ENCODE assay signal across 22 cellular contexts in genomic region chr17:75920045-75920560, GRCh38. TPM values are rescaled to one million over a fixed set of nuclear protein-coding genes. Genes with fewer than 3 reads are reported as not detected.
DNase-seq lines count a peak whose midpoint lies in the region; ATAC-seq, FAIRE-seq and TF ChIP-seq lines count a peak whose summit lies in the region.
"Had no signal": no experiment of that assay in that cellular context is flagged by ENCODE, and none has a peak within 500 bp of the region (broad histone marks: within the 10 kb centered on the region; RNA-seq: fewer than 3 reads in every experiment).

No MANE protein-coding gene starts in this region.

- H3K79me2 ChIP-seq in HepG2 (ENCODE audit: insufficient read depth, low read length) (no peaks in the 10 kb centered on the region), mammary epithelial cell (ENCODE audit: insufficient read depth, low read length) (no peaks in the 10 kb centered on the region)

- no peak overlapping the region for H3K4me2 ChIP-seq in HepG2 (ENCODE audit: low read depth, low read length)
- H3K4me2 ChIP-seq in mammary epithelial cell (ENCODE audit: insufficient read depth, low read depth, low read length) = no peak overlapping the region

- H3K4me3 ChIP-seq in HepG2 (replicated peaks in 1 of 3; ENCODE audit: insufficient read depth in 1 of 3, low read depth in 2 of 3, low read length in 3 of 3) (no peak overlapping the region), right lobe of liver (no peak overlapping the region), upper lobe of right lung (no peak overlapping the region), mammary epithelial cell (replicated peaks in 1 of 3; ENCODE audit: insufficient read depth in 1 of 3, low read depth in 2 of 3, low read length in 3 of 3) (no peak overlapping the region)
- H3K4me3 ChIP-seq: GM23248, HAP-1 had no signal

- POLR2A ChIA-PET in HepG2 (lab: Yijun Ruan, JAX) = interaction anchor here (1.1 to 2.1 kb wide), 6 partner anchors 15 to 579 kb away, joined by 3 to 10 read pairs (median 4); partner anchors contain the start of gene MRPL38

- ATAC-seq in HepG2 (no peak), right lobe of liver (no peak), T-helper 17 cell (no peak), upper lobe of right lung (peak; percentile 7)
- ATAC-seq in stimulated activated naive CD8-positive, alpha-beta T cell treated with anti-CD3 and anti-CD28 coated beads, Interleukin-15, Interleukin-2, amounts not matched to agents 100 U/mL and 50 U/mL, for 24 hours = no peak
- ATAC-seq: Right ventricle myocardium inferior had no signal

- dilution Hi-C loops in mammary epithelial cell (cut with HindIII; ENCODE audit: low sequenced_read_pairs) = loop anchor here (5.0 kb wide), 1 partner anchor 47 kb away; no protein-coding TSS in a partner anchor

- no peaks in the 10 kb centered on the region for H4K20me1 ChIP-seq in HepG2 (ENCODE audit: insufficient read depth, low read length)
- H4K20me1 ChIP-seq in mammary epithelial cell (ENCODE audit: insufficient read depth, low read length) = no peaks in the 10 kb centered on the region

- in situ Hi-C loops in HepG2 (cut with HindIII; ENCODE audit: extremely low pct_ligation_motif_present, low pct_unique_long_range_greater_than_20kb) = no loop called here
- in situ Hi-C loops in mammary epithelial cell (cut with MboI; ENCODE audit: low sequenced_read_pairs in 2 of 2) = loop anchor here in 1 of 2 donors (25.0 kb wide), 1 partner anchor 367 kb away; no protein-coding TSS in a partner anchor

- WGBS in HepG2 (ENCODE audit: low lambda C conversion rate) = 71% methylated on average over 11 of the region's 11 CpGs
- WGBS in right lobe of liver (ENCODE audit: insufficient coverage, low coverage, low lambda C conversion rate, missing lambda C conversion rate) = 82% methylated on average over 5 of the region's 11 CpGs
- 95% methylated on average over 10 of the region's 11 CpGs for WGBS in mammary epithelial cell (ENCODE audit: low coverage, missing lambda C conversion rate)

- no peak overlapping the region for H3K4me3 Mint-ChIP-seq in T-helper 17 cell
- no peak overlapping the region for H3K4me3 Mint-ChIP-seq in activated naive CD4-positive, alpha-beta T cell treated with anti-CD3 and anti-CD28 coated beads for 36 hours
- H3K4me3 Mint-ChIP-seq: CD4-positive, alpha-beta T cell had no signal

- peak overlapping the region; percentile 87 for H3K27ac Mint-ChIP-seq in T-helper 17 cell
- no peak overlapping the region for H3K27ac Mint-ChIP-seq in activated naive CD4-positive, alpha-beta T cell treated with anti-CD3 and anti-CD28 coated beads for 36 hours
- H3K27ac Mint-ChIP-seq: CD4-positive, alpha-beta T cell had no signal

- H3K9ac ChIP-seq in HepG2 (ENCODE audit: insufficient read depth, low read depth, low read length) (no peak overlapping the region), mammary epithelial cell (ENCODE audit: insufficient read depth, low read length) (no peak overlapping the region)
- H3K9ac ChIP-seq: GM23248 had no signal

- peaks cover 5% of the 10 kb centered on the region for H3K4me1 Mint-ChIP-seq in T-helper 17 cell
- no peaks in the 10 kb centered on the region for H3K4me1 Mint-ChIP-seq in activated naive CD4-positive, alpha-beta T cell treated with anti-CD3 and anti-CD28 coated beads for 36 hours (ENCODE audit: low read depth)

- H3K27ac ChIP-seq in HepG2 (ENCODE audit: extremely low read length, insufficient read depth, low read length) (no peak overlapping the region), right lobe of liver (no peak overlapping the region), upper lobe of right lung (no peak overlapping the region), mammary epithelial cell (ENCODE audit: insufficient read depth, low read depth, low read length) (no peak overlapping the region)
- H3K27ac ChIP-seq: GM23248 had no signal

- H3K4me1 ChIP-seq in HepG2 (ENCODE audit: insufficient read depth, low read length) (peaks cover 39% of the 10 kb centered on the region), right lobe of liver (peaks cover 0 to 12% (median 10%) of the 10 kb centered on the region in 4 donors), upper lobe of right lung (no peaks in the 10 kb centered on the region), mammary epithelial cell (ENCODE audit: insufficient read depth, low read length) (no peaks in the 10 kb centered on the region)
- H3K4me1 ChIP-seq: Caco-2, HAP-1 had no signal

- no peak for FAIRE-seq in HepG2 (lab: Jason Lieb, UNC)
- FAIRE-seq: GM12891, RCC 7860 had no signal

- no TSS peak for BruUV-seq in HepG2 (replicated peaks; lab: Mats Ljungman, UMichigan)
- BruUV-seq in mammary epithelial cell (replicated peaks; lab: Mats Ljungman, UMichigan) = no TSS peak

- H3K27me3 ChIP-seq in HepG2 (ENCODE audit: control insufficient read depth in 1 of 2, insufficient read depth in 2 of 2, low read length in 2 of 2) = no peaks in the 10 kb centered on the region
- no peaks in the 10 kb centered on the region for H3K27me3 ChIP-seq in right lobe of liver
- no peaks in the 10 kb centered on the region for H3K27me3 ChIP-seq in upper lobe of right lung
- H3K27me3 ChIP-seq in mammary epithelial cell (ENCODE audit: insufficient read depth, low read length) = no peaks in the 10 kb centered on the region

- no peaks in the 10 kb centered on the region for H3K27me3 Mint-ChIP-seq in T-helper 17 cell
- H3K27me3 Mint-ChIP-seq in activated naive CD4-positive, alpha-beta T cell treated with anti-CD3 and anti-CD28 coated beads for 36 hours (ENCODE audit: low read depth) = no peaks in the 10 kb centered on the region
- H3K27me3 Mint-ChIP-seq: CD4-positive, alpha-beta T cell had no signal

- peaks cover 5% of the 10 kb centered on the region for H3K36me3 Mint-ChIP-seq in T-helper 17 cell (ENCODE audit: low read depth)
- H3K36me3 Mint-ChIP-seq in activated naive CD4-positive, alpha-beta T cell treated with anti-CD3 and anti-CD28 coated beads for 36 hours (ENCODE audit: low read depth) = peaks cover 6% of the 10 kb centered on the region

- H3K9me3 ChIP-seq in HepG2 (ENCODE audit: low read length) (no peaks in the 10 kb centered on the region), right lobe of liver (no peaks in the 10 kb centered on the region), T-helper 17 cell (ENCODE audit: control insufficient read depth, low read length, poor library complexity, severe bottlenecking) (no peaks in the 10 kb centered on the region), upper lobe of right lung (no peaks in the 10 kb centered on the region), mammary epithelial cell (replicated peaks; ENCODE audit: insufficient read depth, low read length) (no peaks in the 10 kb centered on the region)
- H3K9me3 ChIP-seq: Caco-2, HAP-1 had no signal

- no peak for TF ChIP-seq CTCF in HepG2 (CRISPR knock-in tag; IDR thresholded peaks at IDR 0.05)
- no peak for TF ChIP-seq CTCF in right lobe of liver (IDR thresholded peaks at IDR 0.05)
- TF ChIP-seq CTCF in upper lobe of right lung (IDR thresholded peaks at IDR 0.05) = no peak
- no peak for TF ChIP-seq CTCF in mammary epithelial cell (conservative IDR thresholded peaks at IDR 0.05 in 1 of 2, IDR thresholded peaks at IDR 0.05 in 1 of 2; ENCODE audit: extremely low read depth in 1 of 2, insufficient read depth in 1 of 2, low read depth in 1 of 2, low read length in 2 of 2)

- no peak for TF ChIP-seq RAD21 in HepG2 (CRISPR knock-in tag; IDR thresholded peaks at IDR 0.05)

- DNase-seq in HepG2 (ENCODE audit: low spot score) = no peak
- no peak for DNase-seq in right lobe of liver
- DNase-seq in NCI-H2081 treated with DMSO at 0.1 percent for 48 hours (lab: John Stamatoyannopoulos, UW) = peak; percentile 37
- no peak for DNase-seq in T-helper 17 cell
- no peak for DNase-seq in upper lobe of right lung
- DNase-seq in activated naive CD4-positive, alpha-beta T cell treated with anti-CD3 and anti-CD28 coated beads for 36 hours = no peak
- DNase-seq in mammary epithelial cell = no peak
- no peak for DNase-seq in stimulated activated naive CD8-positive, alpha-beta T cell treated with anti-CD3 and anti-CD28 coated beads, Interleukin-15, Interleukin-2, amounts not matched to agents 100 U/mL and 50 U/mL, for 24 hours
- DNase-seq: Caco-2; CD4-positive, alpha-beta T cell; DMS 273 treated with DMSO at 0.1 percent for 48 hours; DND-41; GM23248; Kasumi-1; NCI-H1417 treated with DMSO at 0.1 percent for 48 hours; NCI-H1930; NCI-H510A; NCI-H774 had no signal

- no peak for TF ChIP-seq EP300 in HepG2 (IDR thresholded peaks at IDR 0.05; ENCODE audit: low read depth in 2 of 2, low read length in 2 of 2)
- TF ChIP-seq EP300 in HepG2 (CRISPR knock-in tag; IDR thresholded peaks at IDR 0.05; ENCODE audit: borderline replicate concordance) = no peak

- no peaks in the 10 kb centered on the region for H3K9me3 Mint-ChIP-seq in activated naive CD4-positive, alpha-beta T cell treated with anti-CD3 and anti-CD28 coated beads for 36 hours
- H3K9me3 Mint-ChIP-seq: CD4-positive, alpha-beta T cell had no signal

- CTCF ChIA-PET in HepG2 (lab: Yijun Ruan, JAX; ENCODE audit: low intra/inter-chr PET ratio, low total read pairs) = no interaction called here
- CTCF ChIA-PET in activated naive CD4-positive, alpha-beta T cell treated with anti-CD3 and anti-CD28 coated beads for 36 hours (lab: Charles Lee) = interaction anchor here (1.0 to 1.1 kb wide), 2 partner anchors 42 to 84 kb away, joined by 4 read pairs; partner anchors contain the start of gene TRIM47
- CTCF ChIA-PET in mammary epithelial cell (lab: Charles Lee; ENCODE audit: low non-redundant PET) = interaction anchor here (0.6 kb wide), 1 partner anchor 13 kb away, joined by 3 read pairs; no protein-coding TSS in a partner anchor

- intact Hi-C loops in HepG2 (cut with micrococcal nuclease; ENCODE audit: unreplicated experiment) = no loop called here
- intact Hi-C loops in right lobe of liver (cut with DNase I) = no loop called here
- intact Hi-C loops in upper lobe of right lung (cut with DNase I) = no loop called here
- intact Hi-C loops in activated naive CD4-positive, alpha-beta T cell treated with anti-CD3 and anti-CD28 coated beads for 36 hours (cut with micrococcal nuclease) = no loop called here
- intact Hi-C loops in mammary epithelial cell (cut with micrococcal nuclease) = no loop called here

- H3K36me3 ChIP-seq in HepG2 (replicated peaks in 1 of 2; ENCODE audit: control insufficient read depth in 1 of 2, insufficient read depth in 2 of 2, low read length in 2 of 2) = no peaks in the 10 kb centered on the region
- no peaks in the 10 kb centered on the region for H3K36me3 ChIP-seq in right lobe of liver
- H3K36me3 ChIP-seq in upper lobe of right lung = no peaks in the 10 kb centered on the region
- no peaks in the 10 kb centered on the region for H3K36me3 ChIP-seq in mammary epithelial cell (ENCODE audit: insufficient read depth, low read length)

- TF ChIP-seq POLR2A in HepG2 (IDR thresholded peaks at IDR 0.05; ENCODE audit: insufficient read depth in 1 of 2, low read depth in 2 of 2, low read length in 2 of 2) (no peak), right lobe of liver (IDR thresholded peaks at IDR 0.05) (no peak)

- H2AFZ ChIP-seq in HepG2 (ENCODE audit: low read length) (no peak overlapping the region), mammary epithelial cell (ENCODE audit: low read depth, low read length) (no peak overlapping the region)
- H2AFZ ChIP-seq: GM23248 had no signal

RNA-seq across cellular contexts. Expression of gene MRPL38, which starts 15.4 kb away (rescaled TPM):
- total RNA-seq in HepG2 (2016; rRNA removed; fragmentation: Illumina TruSeq; extraction: Trizol) (88.8 and 125 TPM in 2 replicates), right lobe of liver (10 to 100 TPM; 46.1 to 79.8 (median 57.3) TPM), T-helper 17 cell (100 to 1,000 TPM in 1 of 2 donors, 10 to 100 TPM in 1; 93.8 to 107 TPM), upper lobe of right lung (85.5 TPM), mammary epithelial cell (10 to 100 TPM; 24.0 to 67.6 TPM)
- 53.2 and 53.6 TPM in 2 replicates for total RNA-seq in HepG2 (2016; cell fraction: cytosol; rRNA removed; fragmentation: Illumina TruSeq; extraction: Trizol; ENCODE audit: low read depth)
- 73.5 and 128 TPM in 2 replicates for total RNA-seq in HepG2 (2016; cell fraction: insoluble cytoplasmic fraction; rRNA removed; fragmentation: Illumina TruSeq; extraction: Trizol)
- 62.4 and 67.5 TPM in 2 replicates for total RNA-seq in HepG2 (2016; cell fraction: membrane; rRNA removed; fragmentation: Illumina TruSeq; extraction: Trizol)
- 71.0 and 89.4 TPM in 2 replicates for total RNA-seq in HepG2 (2016; cell fraction: nucleus; rRNA removed; fragmentation: Illumina TruSeq; extraction: Trizol)
- polyA plus RNA-seq in HepG2 (2011; rRNA removed) (83.7 and 91.0 TPM in 2 replicates), mammary epithelial cell (46.3 TPM)
- polyA plus RNA-seq in HepG2 (2011; cell fraction: cytosol; rRNA removed) = 36.5 and 58.7 TPM in 2 replicates
- 354 and 357 TPM in 2 replicates for polyA plus RNA-seq in HepG2 (2011; cell fraction: nucleus; rRNA removed)
- polyA plus RNA-seq in HepG2 (2012) = 56.1 and 67.2 TPM in 2 replicates
- 36.0 and 42.4 TPM in 2 replicates for polyA plus RNA-seq in HepG2 (2016; cell fraction: cytosol; fragmentation: Illumina TruSeq; extraction: Trizol; ENCODE audit: low read depth)
- polyA plus RNA-seq in HepG2 (2016; cell fraction: insoluble cytoplasmic fraction; fragmentation: Illumina TruSeq; extraction: Trizol; ENCODE audit: low read depth) = 69.7 and 88.6 TPM in 2 replicates
- 48.5 and 49.3 TPM in 2 replicates for polyA plus RNA-seq in HepG2 (2016; cell fraction: membrane; fragmentation: Illumina TruSeq; extraction: Trizol; ENCODE audit: low read depth)
- polyA plus RNA-seq in HepG2 (2016; cell fraction: nucleus; fragmentation: Illumina TruSeq; extraction: Trizol; ENCODE audit: insufficient read depth, low read depth) = 191 and 212 TPM in 2 replicates
- 110 and 142 TPM in 2 replicates for polyA minus RNA-seq in HepG2 (2011; rRNA and poly(A)+ RNA removed; ENCODE audit: low replicate concordance)
- 44.8 and 58.7 TPM in 2 replicates for polyA minus RNA-seq in HepG2 (2011; cell fraction: cytosol; rRNA and poly(A)+ RNA removed)
- 57.4 and 57.8 TPM in 2 replicates for polyA minus RNA-seq in HepG2 (2011; cell fraction: nucleus; rRNA and poly(A)+ RNA removed)
- 100 to 1,000 TPM; 109 to 117 TPM for total RNA-seq in activated naive CD4-positive, alpha-beta T cell treated with anti-CD3 and anti-CD28 coated beads for 36 hours
- 29.7 TPM for polyA minus RNA-seq in mammary epithelial cell

RNA-seq across cellular contexts. Expression of gene FBF1, which starts 20.7 kb away (rescaled TPM):
- total RNA-seq in HepG2 (2016; rRNA removed; fragmentation: Illumina TruSeq; extraction: Trizol) = 3.5 and 8.1 TPM in 2 replicates
- total RNA-seq in HepG2 (2016; cell fraction: cytosol; rRNA removed; fragmentation: Illumina TruSeq; extraction: Trizol; ENCODE audit: low read depth) = 9.1 and 11.4 TPM in 2 replicates
- total RNA-seq in HepG2 (2016; cell fraction: insoluble cytoplasmic fraction; rRNA removed; fragmentation: Illumina TruSeq; extraction: Trizol) = 2.6 and 8.5 TPM in 2 replicates
- 4.8 and 6.0 TPM in 2 replicates for total RNA-seq in HepG2 (2016; cell fraction: membrane; rRNA removed; fragmentation: Illumina TruSeq; extraction: Trizol)
- total RNA-seq in HepG2 (2016; cell fraction: nucleus; rRNA removed; fragmentation: Illumina TruSeq; extraction: Trizol) = 10.2 TPM in 2 replicates
- 2.4 and 2.7 TPM in 2 replicates for polyA plus RNA-seq in HepG2 (2011; rRNA removed)
- 0.77 and 1.5 TPM in 2 replicates for polyA plus RNA-seq in HepG2 (2011; cell fraction: cytosol; rRNA removed)
- 17.0 and 21.4 TPM in 2 replicates for polyA plus RNA-seq in HepG2 (2011; cell fraction: nucleus; rRNA removed)
- 1.5 and 1.6 TPM in 2 replicates for polyA plus RNA-seq in HepG2 (2012)
- polyA plus RNA-seq in HepG2 (2016; cell fraction: cytosol; fragmentation: Illumina TruSeq; extraction: Trizol; ENCODE audit: low read depth) = 1.0 and 1.8 TPM in 2 replicates
- 1.8 and 3.2 TPM in 2 replicates for polyA plus RNA-seq in HepG2 (2016; cell fraction: insoluble cytoplasmic fraction; fragmentation: Illumina TruSeq; extraction: Trizol; ENCODE audit: low read depth)
- 1.5 and 2.3 TPM in 2 replicates for polyA plus RNA-seq in HepG2 (2016; cell fraction: membrane; fragmentation: Illumina TruSeq; extraction: Trizol; ENCODE audit: low read depth)
- 19.0 and 21.2 TPM in 2 replicates for polyA plus RNA-seq in HepG2 (2016; cell fraction: nucleus; fragmentation: Illumina TruSeq; extraction: Trizol; ENCODE audit: insufficient read depth, low read depth)
- 2.2 and 13.0 TPM in 2 replicates for polyA minus RNA-seq in HepG2 (2011; rRNA and poly(A)+ RNA removed; ENCODE audit: low replicate concordance)
- polyA minus RNA-seq in HepG2 (2011; cell fraction: cytosol; rRNA and poly(A)+ RNA removed) = 1.2 and 2.1 TPM in 2 replicates
- 6.3 and 6.5 TPM in 2 replicates for polyA minus RNA-seq in HepG2 (2011; cell fraction: nucleus; rRNA and poly(A)+ RNA removed)
- total RNA-seq in right lobe of liver = 1 to 10 TPM in 5 of 6 experiments, under 1 TPM in 1; 0.86 to 3.1 (median 2.7) TPM
- total RNA-seq in T-helper 17 cell = 10 to 100 TPM; 20.0 to 22.3 TPM
- 11.3 TPM for total RNA-seq in upper lobe of right lung
- 10 to 100 TPM; 20.7 to 21.0 TPM for total RNA-seq in activated naive CD4-positive, alpha-beta T cell treated with anti-CD3 and anti-CD28 coated beads for 36 hours
- 10 to 100 TPM; 12.0 to 13.5 TPM for total RNA-seq in mammary epithelial cell
- polyA plus RNA-seq in mammary epithelial cell = 4.8 TPM
- 1.6 TPM for polyA minus RNA-seq in mammary epithelial cell

RNA-seq across cellular contexts. Expression of gene TRIM65, which starts 23.4 kb away (rescaled TPM):
- total RNA-seq in HepG2 (2016; rRNA removed; fragmentation: Illumina TruSeq; extraction: Trizol) (22.4 and 24.6 TPM in 2 replicates), right lobe of liver (1 to 10 TPM; 5.9 to 8.1 (median 7.6) TPM), T-helper 17 cell (10 to 100 TPM; 19.8 to 23.6 TPM), upper lobe of right lung (28.7 TPM), mammary epithelial cell (10 to 100 TPM; 19.3 to 20.2 TPM)
- 3.6 and 3.8 TPM in 2 replicates for total RNA-seq in HepG2 (2016; cell fraction: cytosol; rRNA removed; fragmentation: Illumina TruSeq; extraction: Trizol; ENCODE audit: low read depth)
- total RNA-seq in HepG2 (2016; cell fraction: insoluble cytoplasmic fraction; rRNA removed; fragmentation: Illumina TruSeq; extraction: Trizol) = 23.0 and 23.6 TPM in 2 replicates
- 8.9 and 9.0 TPM in 2 replicates for total RNA-seq in HepG2 (2016; cell fraction: membrane; rRNA removed; fragmentation: Illumina TruSeq; extraction: Trizol)
- 11.5 and 14.9 TPM in 2 replicates for total RNA-seq in HepG2 (2016; cell fraction: nucleus; rRNA removed; fragmentation: Illumina TruSeq; extraction: Trizol)
- polyA plus RNA-seq in HepG2 (2011; rRNA removed) (10.3 and 15.2 TPM in 2 replicates), mammary epithelial cell (6.8 TPM)
- polyA plus RNA-seq in HepG2 (2011; cell fraction: cytosol; rRNA removed) = 10.5 and 11.9 TPM in 2 replicates
- polyA plus RNA-seq in HepG2 (2011; cell fraction: nucleus; rRNA removed) = 14.3 and 15.6 TPM in 2 replicates
- 9.0 and 10.3 TPM in 2 replicates for polyA plus RNA-seq in HepG2 (2012)
- polyA plus RNA-seq in HepG2 (2016; cell fraction: cytosol; fragmentation: Illumina TruSeq; extraction: Trizol; ENCODE audit: low read depth) = 2.4 and 2.5 TPM in 2 replicates
- 18.6 and 20.0 TPM in 2 replicates for polyA plus RNA-seq in HepG2 (2016; cell fraction: insoluble cytoplasmic fraction; fragmentation: Illumina TruSeq; extraction: Trizol; ENCODE audit: low read depth)
- polyA plus RNA-seq in HepG2 (2016; cell fraction: membrane; fragmentation: Illumina TruSeq; extraction: Trizol; ENCODE audit: low read depth) = 5.1 and 5.7 TPM in 2 replicates
- polyA plus RNA-seq in HepG2 (2016; cell fraction: nucleus; fragmentation: Illumina TruSeq; extraction: Trizol; ENCODE audit: insufficient read depth, low read depth) = 31.5 and 31.7 TPM in 2 replicates
- polyA minus RNA-seq in HepG2 (2011; rRNA and poly(A)+ RNA removed; ENCODE audit: low replicate concordance) = 13.4 and 15.0 TPM in 2 replicates
- 8.8 and 8.9 TPM in 2 replicates for polyA minus RNA-seq in HepG2 (2011; cell fraction: cytosol; rRNA and poly(A)+ RNA removed)
- 4.0 and 5.3 TPM in 2 replicates for polyA minus RNA-seq in HepG2 (2011; cell fraction: nucleus; rRNA and poly(A)+ RNA removed)
- total RNA-seq in activated naive CD4-positive, alpha-beta T cell treated with anti-CD3 and anti-CD28 coated beads for 36 hours = 10 to 100 TPM; 24.5 to 25.5 TPM
- 25.9 TPM for polyA minus RNA-seq in mammary epithelial cell

RNA-seq across cellular contexts. Expression of gene TRIM47, which starts 41.7 kb away (rescaled TPM):
- total RNA-seq in HepG2 (2016; rRNA removed; fragmentation: Illumina TruSeq; extraction: Trizol) = 59.7 and 82.0 TPM in 2 replicates
- 24.8 and 27.6 TPM in 2 replicates for total RNA-seq in HepG2 (2016; cell fraction: cytosol; rRNA removed; fragmentation: Illumina TruSeq; extraction: Trizol; ENCODE audit: low read depth)
- 52.0 and 87.1 TPM in 2 replicates for total RNA-seq in HepG2 (2016; cell fraction: insoluble cytoplasmic fraction; rRNA removed; fragmentation: Illumina TruSeq; extraction: Trizol)
- total RNA-seq in HepG2 (2016; cell fraction: membrane; rRNA removed; fragmentation: Illumina TruSeq; extraction: Trizol) = 34.8 and 37.7 TPM in 2 replicates
- total RNA-seq in HepG2 (2016; cell fraction: nucleus; rRNA removed; fragmentation: Illumina TruSeq; extraction: Trizol) = 65.7 and 73.6 TPM in 2 replicates
- polyA plus RNA-seq in HepG2 (2011; rRNA removed) = 33.5 and 45.8 TPM in 2 replicates
- 29.2 and 33.8 TPM in 2 replicates for polyA plus RNA-seq in HepG2 (2011; cell fraction: cytosol; rRNA removed)
- 126 and 158 TPM in 2 replicates for polyA plus RNA-seq in HepG2 (2011; cell fraction: nucleus; rRNA removed)
- polyA plus RNA-seq in HepG2 (2012) = 46.3 and 58.3 TPM in 2 replicates
- polyA plus RNA-seq in HepG2 (2016; cell fraction: cytosol; fragmentation: Illumina TruSeq; extraction: Trizol; ENCODE audit: low read depth) = 11.8 and 13.6 TPM in 2 replicates
- polyA plus RNA-seq in HepG2 (2016; cell fraction: insoluble cytoplasmic fraction; fragmentation: Illumina TruSeq; extraction: Trizol; ENCODE audit: low read depth) = 67.4 and 93.5 TPM in 2 replicates
- 24.7 and 30.6 TPM in 2 replicates for polyA plus RNA-seq in HepG2 (2016; cell fraction: membrane; fragmentation: Illumina TruSeq; extraction: Trizol; ENCODE audit: low read depth)
- polyA plus RNA-seq in HepG2 (2016; cell fraction: nucleus; fragmentation: Illumina TruSeq; extraction: Trizol; ENCODE audit: insufficient read depth, low read depth) = 129 and 138 TPM in 2 replicates
- 24.4 and 64.0 TPM in 2 replicates for polyA minus RNA-seq in HepG2 (2011; rRNA and poly(A)+ RNA removed; ENCODE audit: low replicate concordance)
- polyA minus RNA-seq in HepG2 (2011; cell fraction: cytosol; rRNA and poly(A)+ RNA removed) = 30.4 and 41.4 TPM in 2 replicates
- polyA minus RNA-seq in HepG2 (2011; cell fraction: nucleus; rRNA and poly(A)+ RNA removed) = 31.9 and 40.8 TPM in 2 replicates
- 10 to 100 TPM in 5 of 6 experiments, 1 to 10 TPM in 1; 9.1 to 27.0 (median 21.5) TPM for total RNA-seq in right lobe of liver
- total RNA-seq in T-helper 17 cell = 1 to 10 TPM; 4.5 to 9.4 TPM
- 31.0 TPM for total RNA-seq in upper lobe of right lung
- total RNA-seq in activated naive CD4-positive, alpha-beta T cell treated with anti-CD3 and anti-CD28 coated beads for 36 hours = 1 to 10 TPM; 8.1 to 9.6 TPM
- total RNA-seq in mammary epithelial cell = 10 to 100 TPM; 49.3 to 54.8 TPM
- 33.5 TPM for polyA plus RNA-seq in mammary epithelial cell
- polyA minus RNA-seq in mammary epithelial cell = 44.0 TPM

RNA-seq across cellular contexts. Expression of gene ACOX1, which starts 58.9 kb away (rescaled TPM):
- total RNA-seq in HepG2 (2016; rRNA removed; fragmentation: Illumina TruSeq; extraction: Trizol) (120 and 156 TPM in 2 replicates), right lobe of liver (100 to 1,000 TPM; 112 to 202 (median 190) TPM), T-helper 17 cell (10 to 100 TPM; 18.5 to 21.0 TPM), upper lobe of right lung (75.2 TPM), mammary epithelial cell (10 to 100 TPM; 37.7 to 88.0 TPM)
- total RNA-seq in HepG2 (2016; cell fraction: cytosol; rRNA removed; fragmentation: Illumina TruSeq; extraction: Trizol; ENCODE audit: low read depth) = 10.7 and 14.1 TPM in 2 replicates
- 117 and 150 TPM in 2 replicates for total RNA-seq in HepG2 (2016; cell fraction: insoluble cytoplasmic fraction; rRNA removed; fragmentation: Illumina TruSeq; extraction: Trizol)
- 29.9 and 30.7 TPM in 2 replicates for total RNA-seq in HepG2 (2016; cell fraction: membrane; rRNA removed; fragmentation: Illumina TruSeq; extraction: Trizol)
- total RNA-seq in HepG2 (2016; cell fraction: nucleus; rRNA removed; fragmentation: Illumina TruSeq; extraction: Trizol) = 86.5 and 102 TPM in 2 replicates
- polyA plus RNA-seq in HepG2 (2011; rRNA removed) (84.2 and 86.4 TPM in 2 replicates), mammary epithelial cell (28.3 TPM)
- 56.8 and 64.7 TPM in 2 replicates for polyA plus RNA-seq in HepG2 (2011; cell fraction: cytosol; rRNA removed)
- polyA plus RNA-seq in HepG2 (2011; cell fraction: nucleus; rRNA removed) = 77.2 and 84.5 TPM in 2 replicates
- 59.6 and 89.0 TPM in 2 replicates for polyA plus RNA-seq in HepG2 (2012)
- polyA plus RNA-seq in HepG2 (2016; cell fraction: cytosol; fragmentation: Illumina TruSeq; extraction: Trizol; ENCODE audit: low read depth) = 5.3 and 5.6 TPM in 2 replicates
- 71.5 and 71.7 TPM in 2 replicates for polyA plus RNA-seq in HepG2 (2016; cell fraction: insoluble cytoplasmic fraction; fragmentation: Illumina TruSeq; extraction: Trizol; ENCODE audit: low read depth)
- polyA plus RNA-seq in HepG2 (2016; cell fraction: membrane; fragmentation: Illumina TruSeq; extraction: Trizol; ENCODE audit: low read depth) = 8.6 and 11.1 TPM in 2 replicates
- polyA plus RNA-seq in HepG2 (2016; cell fraction: nucleus; fragmentation: Illumina TruSeq; extraction: Trizol; ENCODE audit: insufficient read depth, low read depth) = 66.2 and 73.5 TPM in 2 replicates
- 73.6 and 303 TPM in 2 replicates for polyA minus RNA-seq in HepG2 (2011; rRNA and poly(A)+ RNA removed; ENCODE audit: low replicate concordance)
- polyA minus RNA-seq in HepG2 (2011; cell fraction: cytosol; rRNA and poly(A)+ RNA removed) = 201 and 237 TPM in 2 replicates
- polyA minus RNA-seq in HepG2 (2011; cell fraction: nucleus; rRNA and poly(A)+ RNA removed) = 162 and 215 TPM in 2 replicates
- 10 to 100 TPM; 31.4 to 34.9 TPM for total RNA-seq in activated naive CD4-positive, alpha-beta T cell treated with anti-CD3 and anti-CD28 coated beads for 36 hours
- 166 TPM for polyA minus RNA-seq in mammary epithelial cell
